15 cellular contexts compared by ENCODE assay signal in genomic region chr11:124930799-124931198, GRCh38. TPM values are rescaled to one million over a fixed set of nuclear protein-coding genes. Genes with fewer than 3 reads are reported as not detected.
A peak's percentile ranks its signal among the peaks of the same experiment; 100 is the strongest.
DNase-seq lines count a peak whose midpoint lies in the region; ATAC-seq and TF ChIP-seq lines count a peak whose summit lies in the region.
"Had no signal": no experiment of that assay in that cellular context is flagged by ENCODE, and none has a peak within 500 bp of the region (broad histone marks: within the 10 kb centered on the region; RNA-seq: fewer than 3 reads in every experiment).

No MANE protein-coding gene starts in this region.

- ATAC-seq in GM18868 (IDR thresholded peaks at IDR 0.05; ENCODE audit: unreplicated experiment) (peak; percentile 87), GM21717 (IDR thresholded peaks at IDR 0.05; ENCODE audit: unreplicated experiment) (peak; percentile 89), HG03378 (IDR thresholded peaks at IDR 0.05; ENCODE audit: unreplicated experiment) (peak; percentile 89), HG03460 (IDR thresholded peaks at IDR 0.05; ENCODE audit: unreplicated experiment) (no peak)

- DNase-seq in mesenteric fat pad (ENCODE audit: low spot score) (no peak), activated gamma-delta T cell treated with Interleukin-2 at 50 U/mL for 16 hours (no peak), NCI-H2171 (lab: John Stamatoyannopoulos, UW) (no peak)
- DNase-seq: activated effector memory CD4-positive, alpha-beta T cell treated with Interleukin-2 at 50 U/mL for 16 hours; AML-193; NCI-H2081 treated with DMSO at 0.1 percent for 48 hours; RPMI8226 had no signal

- H3K27ac ChIP-seq in C4-2B: peak overlapping the region; percentile 29; the same call in 1 of the 2 replicates
- H3K27ac ChIP-seq: cardiac muscle cell, esophagus muscularis mucosa had no signal

- TF ChIP-seq CTCF in C4-2B (conservative IDR thresholded peaks at IDR 0.05): no peak

RNA-seq across cellular contexts. Expression of gene HEPACAM, which starts 5.0 kb away (rescaled TPM):
- total RNA-seq in mesenteric fat pad: 33.4 TPM
- total RNA-seq: mesothelial cell of epicardium had no signal

RNA-seq across cellular contexts. Expression of gene HEPN1, which starts 11.7 kb away (rescaled TPM):
- not detected for total RNA-seq in mesenteric fat pad
- total RNA-seq: cardiac muscle cell, esophagus muscularis mucosa, mesothelial cell of epicardium had no signal

RNA-seq across cellular contexts. Expression of gene CCDC15, which starts 23.2 kb away (rescaled TPM):
- total RNA-seq in mesenteric fat pad: 0.93 TPM

RNA-seq across cellular contexts. Expression of gene ROBO4, which starts 33.1 kb away (rescaled TPM):
- 70.9 TPM for total RNA-seq in mesenteric fat pad
- total RNA-seq: mesothelial cell of epicardium had no signal
